Comparison of ENCODE assay signal across 19 cellular contexts in the genomic region with DNA sequence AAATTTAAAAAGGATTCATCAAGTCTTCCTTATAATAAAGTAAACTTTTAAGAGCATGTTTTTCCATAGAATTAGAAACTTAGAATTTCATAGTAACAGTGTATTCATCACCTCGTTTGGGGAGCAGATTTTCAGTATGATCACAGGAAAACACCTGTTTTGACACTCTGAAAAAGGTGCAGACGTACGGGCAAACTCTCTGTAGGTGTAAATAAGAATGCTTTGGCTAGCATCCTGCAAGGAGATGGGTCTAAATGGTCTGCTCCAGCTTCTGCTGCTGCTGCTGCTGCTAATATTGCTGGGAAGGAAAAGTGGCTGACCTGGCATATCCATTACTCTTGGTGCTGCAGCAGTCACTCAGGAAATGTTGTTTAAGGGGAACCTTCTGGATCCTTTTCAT.
DNase-seq lines count a peak whose midpoint lies in the region; ATAC-seq and TF ChIP-seq lines count a peak whose summit lies in the region.
"Had no signal": no experiment of that assay in that cellular context is flagged by ENCODE, and none has a peak within 500 bp of the region (broad histone marks: within the 10 kb centered on the region; RNA-seq: fewer than 3 reads in every experiment).

No MANE protein-coding gene starts in this region.

- no peak overlapping the region for H3K4me3 ChIP-seq in sigmoid colon
- H3K4me3 ChIP-seq: lower lobe of right lung, Peyer's patch, right atrium auricular region, upper lobe of right lung had no signal

- H3K4me3 Mint-ChIP-seq in activated CD4-positive, alpha-beta T cell treated with anti-CD3 and anti-CD28 coated beads, Interleukin-2, amount 10 ng/mL, durations not matched to agents 24 days and 14 days: peak overlapping the region; percentile 28
- no peak overlapping the region for H3K4me3 Mint-ChIP-seq in activated naive CD8-positive, alpha-beta T cell treated with anti-CD3 and anti-CD28 coated beads, Interleukin-2, amount 10 ng/mL, durations not matched to agents 7 days and 5 days
- H3K4me3 Mint-ChIP-seq: nephron had no signal

- intact Hi-C loops in activated CD4-positive, alpha-beta T cell treated with anti-CD3 and anti-CD28 coated beads, Interleukin-2, amount 10 ng/mL, durations not matched to agents 24 days and 14 days (cut with micrococcal nuclease): loop anchor here (2.0 to 5.0 kb wide), 5 partner anchors 16 to 207 kb away; no protein-coding TSS in a partner anchor
- intact Hi-C loops in sigmoid colon (cut with DNase I): no loop called here

- 69 to 82% methylated on average over 3 of the region's 3 CpGs for WGBS in sigmoid colon, 2 donors

- H3K36me3 ChIP-seq in sigmoid colon: no peaks in the 10 kb centered on the region
- H3K36me3 ChIP-seq: right atrium auricular region, upper lobe of right lung, WERI-Rb-1 had no signal

- TF ChIP-seq POLR2A in sigmoid colon (IDR thresholded peaks at IDR 0.05): no peak

- no peaks in the 10 kb centered on the region for H3K27me3 Mint-ChIP-seq in activated CD4-positive, alpha-beta T cell treated with anti-CD3 and anti-CD28 coated beads, Interleukin-2, amount 10 ng/mL, durations not matched to agents 24 days and 14 days
- H3K27me3 Mint-ChIP-seq in activated naive CD8-positive, alpha-beta T cell treated with anti-CD3 and anti-CD28 coated beads, Interleukin-2, amount 10 ng/mL, durations not matched to agents 7 days and 5 days: no peaks in the 10 kb centered on the region

- H3K27ac ChIP-seq in sigmoid colon: peak overlapping the region in 3 of 4 donors; percentile 24 to 78 (median 73)
- H3K27ac ChIP-seq: lower lobe of right lung, upper lobe of right lung, WERI-Rb-1 had no signal

- ATAC-seq in HG02610 (IDR thresholded peaks at IDR 0.05; ENCODE audit: unreplicated experiment) (peak; percentile 5), GM21786 (IDR thresholded peaks at IDR 0.05; ENCODE audit: unreplicated experiment) (no peak)
- ATAC-seq in activated naive CD8-positive, alpha-beta T cell treated with anti-CD3 and anti-CD28 coated beads, Interleukin-2, amount 10 ng/mL, durations not matched to agents 7 days and 5 days (ENCODE audit: low read depth): peak; percentile 14
- ATAC-seq: lower lobe of right lung, upper lobe of right lung had no signal

- no peaks in the 10 kb centered on the region for H3K9me3 Mint-ChIP-seq in activated CD4-positive, alpha-beta T cell treated with anti-CD3 and anti-CD28 coated beads, Interleukin-2, amount 10 ng/mL, durations not matched to agents 24 days and 14 days
- no peaks in the 10 kb centered on the region for H3K9me3 Mint-ChIP-seq in activated naive CD8-positive, alpha-beta T cell treated with anti-CD3 and anti-CD28 coated beads, Interleukin-2, amount 10 ng/mL, durations not matched to agents 7 days and 5 days
- H3K9me3 Mint-ChIP-seq: nephron had no signal

- H3K36me3 Mint-ChIP-seq in activated CD4-positive, alpha-beta T cell treated with anti-CD3 and anti-CD28 coated beads, Interleukin-2, amount 10 ng/mL, durations not matched to agents 24 days and 14 days (ENCODE audit: low read depth): peaks cover 42% of the 10 kb centered on the region
- H3K36me3 Mint-ChIP-seq in activated naive CD8-positive, alpha-beta T cell treated with anti-CD3 and anti-CD28 coated beads, Interleukin-2, amount 10 ng/mL, durations not matched to agents 7 days and 5 days: peaks cover 53% of the 10 kb centered on the region

- H3K4me1 Mint-ChIP-seq in activated CD4-positive, alpha-beta T cell treated with anti-CD3 and anti-CD28 coated beads, Interleukin-2, amount 10 ng/mL, durations not matched to agents 24 days and 14 days: peaks cover 59% of the 10 kb centered on the region
- H3K4me1 Mint-ChIP-seq in activated naive CD8-positive, alpha-beta T cell treated with anti-CD3 and anti-CD28 coated beads, Interleukin-2, amount 10 ng/mL, durations not matched to agents 7 days and 5 days: peaks cover 58% of the 10 kb centered on the region
- H3K4me1 Mint-ChIP-seq: nephron had no signal

- POLR2A ChIA-PET in activated naive CD8-positive, alpha-beta T cell treated with anti-CD3 and anti-CD28 coated beads, Interleukin-2, amount 10 ng/mL, durations not matched to agents 7 days and 5 days (lab: Charles Lee): no interaction called here

- peak overlapping the region; percentile 82 for H3K27ac Mint-ChIP-seq in activated CD4-positive, alpha-beta T cell treated with anti-CD3 and anti-CD28 coated beads, Interleukin-2, amount 10 ng/mL, durations not matched to agents 24 days and 14 days
- H3K27ac Mint-ChIP-seq in activated naive CD8-positive, alpha-beta T cell treated with anti-CD3 and anti-CD28 coated beads, Interleukin-2, amount 10 ng/mL, durations not matched to agents 7 days and 5 days: no peak overlapping the region
- H3K27ac Mint-ChIP-seq: nephron had no signal

- no peak for DNase-seq in activated CD4-positive, alpha-beta T cell treated with anti-CD3 and anti-CD28 coated beads, Interleukin-2, amount 10 ng/mL, durations not matched to agents 24 days and 14 days
- DNase-seq in activated CD4-positive, alpha-beta T cell treated with anti-CD3 and anti-CD28 coated beads, Interleukin-2, amount 50 U/mL, for 48 hours: no peak
- no peak for DNase-seq in activated naive CD8-positive, alpha-beta T cell treated with anti-CD3 and anti-CD28 coated beads, Interleukin-2, amount 10 ng/mL, durations not matched to agents 7 days and 5 days
- DNase-seq in sigmoid colon (no peak), amniotic stem cell (lab: John Stamatoyannopoulos, UW) (no peak), SHP77 treated with DMSO at 0.1 percent for 48 hours (lab: John Stamatoyannopoulos, UW) (no peak)
- DNase-seq: 8988T; activated CD8-positive, alpha-beta memory T cell treated with anti-CD3 and anti-CD28 coated beads, Interleukin-2, amount 50 U/mL, for 48 hours; EL; lower lobe of right lung; NCI-H748 treated with DMSO at 0.1 percent for 48 hours; Peyer's patch; SW 1271; upper lobe of right lung; WERI-Rb-1 had no signal

- H3K27me3 ChIP-seq in sigmoid colon: no peaks in the 10 kb centered on the region
- H3K27me3 ChIP-seq: Peyer's patch, right atrium auricular region, upper lobe of right lung had no signal

- H3K9me3 ChIP-seq in sigmoid colon: no peaks in the 10 kb centered on the region
- H3K9me3 ChIP-seq: lower lobe of right lung, Peyer's patch, right atrium auricular region, upper lobe of right lung had no signal

- peaks cover 0 to 90% (median 63%) of the 10 kb centered on the region in 4 donors for H3K4me1 ChIP-seq in sigmoid colon

- TF ChIP-seq CTCF in sigmoid colon (IDR thresholded peaks at IDR 0.05): no peak

- TF ChIP-seq EP300 in sigmoid colon (IDR thresholded peaks at IDR 0.05): no peak
